Comparison of ENCODE assay signal across 9 cellular contexts in genomic region chr3:45760878-45761711, GRCh38. TPM values are rescaled to one million over a fixed set of nuclear protein-coding genes. Genes with fewer than 3 reads are reported as not detected.
A peak's percentile ranks its signal among the peaks of the same experiment; 100 is the strongest.
DNase-seq lines count a peak whose midpoint lies in the region; ATAC-seq and TF ChIP-seq lines count a peak whose summit lies in the region.
"Had no signal": no experiment of that assay in that cellular context is flagged by ENCODE, and none has a peak within 500 bp of the region (broad histone marks: within the 10 kb centered on the region; RNA-seq: fewer than 3 reads in every experiment).

No MANE protein-coding gene starts in this region.

- peak overlapping the region; percentile 1 for H2AFZ ChIP-seq in osteoblast (ENCODE audit: low read length)

- H4K20me1 ChIP-seq in osteoblast (ENCODE audit: insufficient read depth, low read length) = no peaks in the 10 kb centered on the region

- H3K79me2 ChIP-seq in osteoblast (ENCODE audit: insufficient read depth, low read length) = no peaks in the 10 kb centered on the region

- ATAC-seq in CD4-positive, alpha-beta T cell (ENCODE audit: poor library complexity) = peak; percentile 54
- ATAC-seq in HG02870 (IDR thresholded peaks at IDR 0.05; ENCODE audit: unreplicated experiment) (no peak), GM21528 (IDR thresholded peaks at IDR 0.05; ENCODE audit: low FRiP score, unreplicated experiment) (no peak)

- H3K27ac ChIP-seq in CD4-positive, alpha-beta T cell (ENCODE audit: low read depth, low read length) = no peak overlapping the region
- H3K27ac ChIP-seq in osteoblast (ENCODE audit: low read depth, low read length) = no peak overlapping the region

- POLR2A ChIA-PET in CD4-positive, alpha-beta T cell (lab: Charles Lee) = no interaction called here

- H3K4me3 Mint-ChIP-seq in CD4-positive, alpha-beta T cell = no peak overlapping the region

- H3K4me1 Mint-ChIP-seq in CD4-positive, alpha-beta T cell (ENCODE audit: low read depth) = no peaks in the 10 kb centered on the region
- H3K4me1 Mint-ChIP-seq: IgD-negative memory B cell had no signal

- no peaks in the 10 kb centered on the region for H3K9me3 ChIP-seq in CD4-positive, alpha-beta T cell (ENCODE audit: control insufficient read depth, low read length)
- H3K9me3 ChIP-seq in osteoblast (ENCODE audit: low read depth, low read length) = no peaks in the 10 kb centered on the region

- no peaks in the 10 kb centered on the region for H3K27me3 Mint-ChIP-seq in CD4-positive, alpha-beta T cell

- H3K36me3 Mint-ChIP-seq in CD4-positive, alpha-beta T cell (ENCODE audit: low read depth) = no peaks in the 10 kb centered on the region
- H3K36me3 Mint-ChIP-seq: IgD-negative memory B cell had no signal

- no peaks in the 10 kb centered on the region for H3K9me3 Mint-ChIP-seq in CD4-positive, alpha-beta T cell
- H3K9me3 Mint-ChIP-seq: IgD-negative memory B cell had no signal

- no peaks in the 10 kb centered on the region for H3K27me3 ChIP-seq in CD4-positive, alpha-beta T cell (ENCODE audit: control insufficient read depth, insufficient read depth, low read length)
- H3K27me3 ChIP-seq in H7 (ENCODE audit: control insufficient read depth, insufficient read depth, low read length) = no peaks in the 10 kb centered on the region
- H3K27me3 ChIP-seq in osteoblast (ENCODE audit: insufficient read depth, low read length) = peaks cover 17% of the 10 kb centered on the region

- H3K36me3 ChIP-seq in H7 (replicated peaks; ENCODE audit: control insufficient read depth, insufficient read depth, low read length) (no peaks in the 10 kb centered on the region), osteoblast (ENCODE audit: insufficient read depth, low read length) (no peaks in the 10 kb centered on the region)

- CTCF ChIA-PET in CD4-positive, alpha-beta T cell (lab: Charles Lee) = interaction anchor here (0.6 to 3.0 kb wide), 5 partner anchors 125 to 617 kb away, joined by 3 to 18 read pairs (median 3); partner anchors contain the start of gene CCR9

- no peak overlapping the region for H3K4me2 ChIP-seq in osteoblast (ENCODE audit: insufficient read depth, low read length)

- H3K27ac Mint-ChIP-seq in CD4-positive, alpha-beta T cell = no peak overlapping the region
- H3K27ac Mint-ChIP-seq: IgD-negative memory B cell had no signal

- peak in 8 of 10 experiments; percentile 14 to 33 (median 22) for DNase-seq in CD4-positive, alpha-beta T cell
- DNase-seq in H7 = peak; percentile 89
- peak; percentile 26 for DNase-seq in NCI-H748 treated with DMSO at 0.1 percent for 48 hours (lab: John Stamatoyannopoulos, UW)
- peak; percentile 5 for DNase-seq in activated T-cell treated with anti-CD3 and anti-CD28 coated beads for 4 hours
- DNase-seq in foreskin melanocyte = peak; percentile 21
- DNase-seq in osteoblast (ENCODE audit: insufficient read length, low spot score, missing footprints) = peak; percentile 94

- TF ChIP-seq CTCF in CD4-positive, alpha-beta T cell (IDR thresholded peaks at IDR 0.05) = peak; percentile 72
- peak; percentile 94 for TF ChIP-seq CTCF in osteoblast (IDR thresholded peaks at IDR 0.05; ENCODE audit: extremely low read depth, low read depth, low read length)

- no peaks in the 10 kb centered on the region for H3K4me1 ChIP-seq in osteoblast (ENCODE audit: insufficient read depth, low read length)

- intact Hi-C loops in CD4-positive, alpha-beta T cell (cut with DNase I, micrococcal nuclease) = loop anchor here (1.0 to 2.0 kb wide), 3 partner anchors 168 to 318 kb away; no protein-coding TSS in a partner anchor

- H3K4me3 ChIP-seq in H7 (ENCODE audit: insufficient read depth, low read depth, low read length) = no peak overlapping the region
- H3K4me3 ChIP-seq in osteoblast (ENCODE audit: insufficient read depth, low read length) = no peak overlapping the region

RNA-seq across cellular contexts. Expression of gene SLC6A20, which starts 35.2 kb away (rescaled TPM):
- total RNA-seq in CD4-positive, alpha-beta T cell = not detected
- 0.10 and 0.37 TPM in 2 replicates for total RNA-seq in H7 (2014; rRNA removed; shearing (Covaris generic))
- total RNA-seq in osteoblast = not detected in 2 replicates

Comparison
In these comparisons a context has a peak if more than half of its experiments do, and no peak if none do; other contexts are left out.
1. DNase-seq: peak in every context shown above with its lines; median percentile 94 in osteoblast; 89 in H7; 26 in NCI-H748 treated with DMSO at 0.1 percent for 48 hours; 22 in CD4-positive, alpha-beta T cell; 21 in foreskin melanocyte; 5 in activated T-cell treated with anti-CD3 and anti-CD28 coated beads for 4 hours.